8 cellular contexts compared by ENCODE assay signal in the genomic region with DNA sequence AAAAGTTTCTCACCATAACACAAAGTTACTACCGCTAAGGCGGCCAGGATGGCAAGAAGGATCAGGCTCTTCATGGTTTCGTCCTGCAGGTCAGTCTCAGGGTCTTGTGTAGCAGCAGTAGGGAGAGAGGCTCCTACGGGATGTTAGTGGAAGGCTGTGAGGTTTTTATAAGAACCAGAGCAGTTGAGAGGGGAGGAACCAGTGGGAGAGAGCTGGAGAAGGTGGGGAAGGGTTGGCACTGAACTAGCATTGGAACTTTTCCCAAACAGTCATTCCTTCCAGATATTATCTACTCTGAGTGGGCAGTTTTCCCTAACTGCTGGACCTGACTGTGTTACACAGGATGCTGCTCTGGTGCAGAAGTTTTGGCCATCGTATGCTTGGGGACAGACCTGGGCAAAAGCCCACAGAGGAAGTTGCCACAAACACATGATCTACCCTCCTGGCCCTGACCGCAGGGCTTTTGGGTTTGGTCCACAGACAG. TPM values are rescaled to one million over a fixed set of nuclear protein-coding genes. Genes with fewer than 3 reads are reported as not detected.
A peak's percentile ranks its signal among the peaks of the same experiment; 100 is the strongest.
DNase-seq lines count a peak whose midpoint lies in the region; ATAC-seq and TF ChIP-seq lines count a peak whose summit lies in the region.

A gene (minus strand): TSS at position 137 of the 484 bp plus-strand sequence. CDS start 63 bp downstream, at position 74.

- H3K27me3 ChIP-seq in adipocyte (replicated peaks; ENCODE audit: control insufficient read depth, insufficient read depth, low read length): no peaks in the 10 kb centered on the region
- H3K27me3 ChIP-seq in stomach: no peaks in the 10 kb centered on the region

- H3K9me3 ChIP-seq in adipocyte (ENCODE audit: control insufficient read depth, low read length): no peaks in the 10 kb centered on the region
- H3K9me3 ChIP-seq in stomach: no peaks in the 10 kb centered on the region

- intact Hi-C loops in stomach (cut with DNase I; ENCODE audit: low total_unique reads): no loop called here

- peaks cover 27% of the 10 kb centered on the region for H3K4me1 ChIP-seq in adipocyte (ENCODE audit: control insufficient read depth, insufficient read depth, low read length)
- peaks cover 11 to 33% (median 18%) of the 10 kb centered on the region in 4 donors for H3K4me1 ChIP-seq in stomach

- 14 to 41% (median 24%) methylated on average over 6 of the region's 6 CpGs for WGBS in stomach, 5 donors

- H3K4me3 ChIP-seq in adipocyte (ENCODE audit: low read length) (peak within 1 kb of the TSS; percentile 77), stomach (peak within 1 kb of the TSS; percentile 28 to 42 (median 33))

- H3K27ac Mint-ChIP-seq in HFFc6 (no peak within 1 kb of the TSS), nephron progenitor cell (no peak within 1 kb of the TSS)

- H3K4me3 Mint-ChIP-seq in HFFc6 (peak within 1 kb of the TSS; percentile 66), nephron progenitor cell (no peak within 1 kb of the TSS)

- H3K27ac ChIP-seq in stomach: peak within 1 kb of the TSS; percentile 16 to 84 (median 75)

- TF ChIP-seq POLR2A in stomach (IDR thresholded peaks at IDR 0.05): no peak

- ATAC-seq in GM18519 (IDR thresholded peaks at IDR 0.05; ENCODE audit: low FRiP score, unreplicated experiment): no peak

- H3K9me3 Mint-ChIP-seq in HFFc6 (no peaks in the 10 kb centered on the region), nephron progenitor cell (no peaks in the 10 kb centered on the region)

- TF ChIP-seq EP300 in stomach (IDR thresholded peaks at IDR 0.05): no peak

- H3K9ac ChIP-seq in adipocyte (ENCODE audit: low read length): peak within 1 kb of the TSS; percentile 72

- H3K36me3 Mint-ChIP-seq in HFFc6 (ENCODE audit: low read depth) (no peaks in the 10 kb centered on the region), nephron progenitor cell (ENCODE audit: low read depth) (no peaks in the 10 kb centered on the region)

- peaks cover 19% of the 10 kb centered on the region for H3K27me3 Mint-ChIP-seq in HFFc6 (ENCODE audit: insufficient read depth)
- H3K27me3 Mint-ChIP-seq in nephron progenitor cell (ENCODE audit: low read depth, poor library complexity): peaks cover 3% of the 10 kb centered on the region

- DNase-seq in HFFc6: no peak
- peak; percentile 64 for DNase-seq in adipocyte (ENCODE audit: low read depth)
- peak; percentile 21 for DNase-seq in hepatic stellate cell (ENCODE audit: low spot score)
- DNase-seq in stomach: no peak
- DNase-seq in iPS-NIHi7 (ENCODE audit: extremely low spot score): no peak
- no peak for DNase-seq in HCEC 1CT
- no peak for DNase-seq in nephron progenitor cell

- H3K4me1 Mint-ChIP-seq in HFFc6 (ENCODE audit: low read depth): peaks cover 21% of the 10 kb centered on the region
- H3K4me1 Mint-ChIP-seq in nephron progenitor cell: peaks cover 13% of the 10 kb centered on the region

- H3K36me3 ChIP-seq in adipocyte (ENCODE audit: control insufficient read depth, insufficient read depth, low read length, severe bottlenecking): peaks cover 4% of the 10 kb centered on the region
- peaks cover 0 to 12% (median 0%) of the 10 kb centered on the region in 4 donors for H3K36me3 ChIP-seq in stomach

- TF ChIP-seq CTCF in HFFc6 (IDR thresholded peaks at IDR 0.05) (no peak), stomach (IDR thresholded peaks at IDR 0.05) (no peak), nephron progenitor cell (IDR thresholded peaks at IDR 0.05) (no peak)

RNA-seq across cellular contexts. Expression of the gene that starts here (rescaled TPM):
- under 1 TPM in 2 of 6 experiments, not detected in 4; 0.46 to 0.60 TPM for total RNA-seq in HFFc6 (2021; fragmentation: NEBNext Ultra II Directional; extraction: Animal tissue kit (Norgen Biotek cat#: 25700))
- total RNA-seq in stomach: 100 to 1,000 TPM in 4 of 5 donors, 10 to 100 TPM in 1; 67.7 to 362 (median 187) TPM
- polyA plus RNA-seq in stomach: 10 to 100 TPM; 52.4 to 83.5 (median 66.7) TPM

Comparison
In these comparisons a context has a peak if more than half of its experiments do, and no peak if none do; other contexts are left out.
1. RNA of the gene that starts here (total RNA-seq): 67.7 to 362 TPM in stomach; 0.46 to 0.60 TPM in HFFc6; every median in the first group is over 10 times any median in the second.
2. DNase-seq: peak in adipocyte (single experiment) and hepatic stellate cell (single experiment); none in HFFc6 (single experiment), stomach (single experiment), iPS-NIHi7 (single experiment), HCEC 1CT (single experiment) and nephron progenitor cell (single experiment).